ENCODE assay signal across 1 cellular context in the genomic region with DNA sequence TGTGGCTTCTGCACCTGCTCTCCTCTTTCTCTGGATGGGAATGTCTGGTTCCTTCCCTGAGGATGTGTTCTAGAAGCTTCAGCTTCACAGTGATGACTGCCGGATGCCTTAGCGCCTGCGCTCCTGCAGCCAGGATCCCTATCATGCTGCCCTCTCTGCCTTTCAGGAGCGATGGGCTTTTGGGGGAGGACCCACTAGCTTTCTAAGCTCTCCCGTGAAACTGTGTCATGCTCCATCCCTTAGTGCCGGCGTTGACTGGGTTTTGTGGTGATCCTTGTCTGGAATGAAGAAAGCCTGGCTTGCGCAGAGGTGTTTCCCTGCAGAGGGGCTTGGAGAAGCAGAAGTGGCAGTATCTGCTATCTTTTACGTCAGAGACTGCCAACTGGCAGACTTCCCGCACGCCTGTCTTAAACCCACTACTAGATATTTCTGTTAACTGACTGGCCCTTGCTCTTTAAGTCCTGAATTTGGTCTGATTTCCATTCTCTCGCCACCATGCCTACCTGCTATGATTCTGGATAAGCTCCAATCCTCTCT.
TF ChIP-seq lines count a peak whose summit lies in the region.

No MANE protein-coding gene starts in this region.

TF ChIP-seq in A549, 52 proteins besides CTCF, POLR2A, EP300 and RAD21:
- TF ChIP-seq NR3C1 (IDR thresholded peaks at IDR 0.05) (no peak), HDAC2 (IDR thresholded peaks at IDR 0.05) (no peak), NFE2L2 (conservative IDR thresholded peaks at IDR 0.05; ENCODE audit: low read length) (no peak), PHF8 (IDR thresholded peaks at IDR 0.05; ENCODE audit: borderline replicate concordance, low read depth) (no peak), ZSCAN20 (CRISPR knock-in tag; IDR thresholded peaks at IDR 0.05) (no peak), JUN (IDR thresholded peaks at IDR 0.05) (no peak), HOXB13 (CRISPR knock-in tag; IDR thresholded peaks at IDR 0.05; ENCODE audit: low read depth) (no peak)
- TF ChIP-seq, protein P1, sequence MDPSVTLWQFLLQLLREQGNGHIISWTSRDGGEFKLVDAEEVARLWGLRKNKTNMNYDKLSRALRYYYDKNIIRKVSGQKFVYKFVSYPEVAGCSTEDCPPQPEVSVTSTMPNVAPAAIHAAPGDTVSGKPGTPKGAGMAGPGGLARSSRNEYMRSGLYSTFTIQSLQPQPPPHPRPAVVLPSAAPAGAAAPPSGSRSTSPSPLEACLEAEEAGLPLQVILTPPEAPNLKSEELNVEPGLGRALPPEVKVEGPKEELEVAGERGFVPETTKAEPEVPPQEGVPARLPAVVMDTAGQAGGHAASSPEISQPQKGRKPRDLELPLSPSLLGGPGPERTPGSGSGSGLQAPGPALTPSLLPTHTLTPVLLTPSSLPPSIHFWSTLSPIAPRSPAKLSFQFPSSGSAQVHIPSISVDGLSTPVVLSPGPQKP (IDR thresholded peaks at IDR 0.05; ENCODE audit: low read depth, low read length): no peak
